In genomic region chr4:118833192-118833820, GRCh38 we compare ENCODE assay signal across 1 cellular context.
TF ChIP-seq lines count a peak whose summit lies in the region.

No MANE protein-coding gene starts in this region.

TF ChIP-seq in H1, 55 proteins besides CTCF, POLR2A, EP300 and RAD21:
- TF ChIP-seq HDAC6 (IDR thresholded peaks at IDR 0.05; ENCODE audit: low read depth, low read length) (no peak), KDM1A (IDR thresholded peaks at IDR 0.05; ENCODE audit: borderline replicate concordance, low read length) (no peak), SIX5 (IDR thresholded peaks at IDR 0.05; ENCODE audit: low read depth, low read length) (no peak), JUN (IDR thresholded peaks at IDR 0.05; ENCODE audit: low read depth, low read length) (no peak), TBP (IDR thresholded peaks at IDR 0.05; ENCODE audit: low read depth, low read length) (no peak), RFX5 (IDR thresholded peaks at IDR 0.05; ENCODE audit: borderline replicate concordance, low read depth, low read length) (no peak)
